Comparison of ENCODE assay signal across 23 cellular contexts in the genomic region with DNA sequence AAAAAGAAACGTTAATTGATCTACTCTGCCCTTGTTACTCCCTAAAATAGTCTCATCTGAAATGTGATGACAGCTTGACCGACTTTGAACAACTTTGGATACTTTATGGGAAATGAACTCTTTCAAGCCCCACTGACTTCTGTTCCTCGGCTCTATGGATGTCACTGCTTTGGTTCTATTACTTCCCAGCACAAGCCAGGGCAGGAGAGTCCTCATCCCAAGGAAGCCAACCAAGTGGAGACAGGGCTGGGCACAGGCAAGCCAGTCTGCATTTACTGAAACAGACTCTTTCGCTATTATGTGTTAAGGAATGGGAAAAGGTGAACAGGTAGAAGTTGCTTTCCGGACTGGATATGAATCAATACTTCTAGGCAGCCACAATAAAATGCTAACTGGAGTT.
"Had no signal": no experiment of that assay in that cellular context is flagged by ENCODE, and none has a peak within 500 bp of the region (broad histone marks: within the 10 kb centered on the region; RNA-seq: fewer than 3 reads in every experiment).

No MANE protein-coding gene starts in this region.

- H3K4me3 ChIP-seq: ascending aorta, breast epithelium, gastroesophageal sphincter, heart right ventricle, left ventricle myocardium inferior, pancreas, transverse colon, vagina had no signal

- H3K4me1 ChIP-seq: breast epithelium had no signal

- H3K9me3 ChIP-seq: ascending aorta, breast epithelium, gastroesophageal sphincter, heart right ventricle, pancreas, SK-N-SH, transverse colon, vagina had no signal

- ATAC-seq: gastroesophageal sphincter; heart right ventricle; natural killer cell; pancreas; sciatic nerve; stimulated activated memory B cell treated with anti-CD40 and anti-IgM and Interleukin-4, amounts not matched to agents 10 μg/mL and 1 μg/mL and 100 μg/mL, for 72 hours had no signal

- H3K27me3 Mint-ChIP-seq: activated CD4-positive, alpha-beta memory T cell treated with anti-CD3 and anti-CD28 coated beads, Interleukin-2, amount 10 ng/mL, durations not matched to agents 7 days and 5 days; stimulated activated memory B cell treated with anti-CD40 and anti-IgM and Interleukin-4, amounts not matched to agents 10 μg/mL and 1 μg/mL and 100 μg/mL, for 72 hours had no signal

- H3K27ac ChIP-seq: breast epithelium, heart right ventricle, left ventricle myocardium inferior, transverse colon, vagina had no signal

- H3K9me3 Mint-ChIP-seq: activated CD4-positive, alpha-beta memory T cell treated with anti-CD3 and anti-CD28 coated beads, Interleukin-2, amount 10 ng/mL, durations not matched to agents 7 days and 5 days; natural killer cell had no signal

- H3K27me3 ChIP-seq: ascending aorta, breast epithelium, gastroesophageal sphincter, heart right ventricle, pancreas, transverse colon, vagina had no signal

- H3K27ac Mint-ChIP-seq: activated CD4-positive, alpha-beta memory T cell treated with anti-CD3 and anti-CD28 coated beads, Interleukin-2, amount 10 ng/mL, durations not matched to agents 7 days and 5 days; natural killer cell had no signal

- DNase-seq: activated CD4-positive, alpha-beta memory T cell treated with anti-CD3 and anti-CD28 coated beads, Interleukin-2, amount 10 ng/mL, durations not matched to agents 7 days and 5 days; activated CD4-positive, alpha-beta T cell treated with anti-CD3 and anti-CD28 coated beads for 48 hours; activated CD4-positive, CD25-positive, alpha-beta regulatory T cell; activated CD8-positive, alpha-beta memory T cell treated with anti-CD3 and anti-CD28 coated beads, Interleukin-2, amount 50 U/mL, for 4 hours; activated gamma-delta T cell; activated T-cell treated with anti-CD3 and anti-CD28 coated beads, Interleukin-2, amount 50 U/mL, for 48 hours; cerebellar nuclear complex; cortex of kidney; heart right ventricle; left ventricle myocardium inferior; natural killer cell; pancreas; SK-N-SH; stimulated activated CD4-positive, alpha-beta T cell treated with anti-CD3 and anti-CD28 coated beads, Interleukin-4, amount 100 ng/mL, for 24 hours; substantia nigra; T-helper 9 cell; transverse colon had no signal

- H3K36me3 Mint-ChIP-seq: natural killer cell had no signal

- H3K36me3 ChIP-seq: ascending aorta, breast epithelium, gastroesophageal sphincter, heart right ventricle, left ventricle myocardium inferior, pancreas, transverse colon, vagina had no signal

- H3K4me3 Mint-ChIP-seq: activated CD4-positive, alpha-beta memory T cell treated with anti-CD3 and anti-CD28 coated beads, Interleukin-2, amount 10 ng/mL, durations not matched to agents 7 days and 5 days; natural killer cell; stimulated activated memory B cell treated with anti-CD40 and anti-IgM and Interleukin-4, amounts not matched to agents 10 μg/mL and 1 μg/mL and 100 μg/mL, for 72 hours had no signal
